In genomic region chr6:85449388-85449817, GRCh38 we compare ENCODE assay signal across 8 cellular contexts. TPM values are rescaled to one million over a fixed set of nuclear protein-coding genes. Genes with fewer than 3 reads are reported as not detected.
DNase-seq lines count a peak whose midpoint lies in the region; ATAC-seq, FAIRE-seq and TF ChIP-seq lines count a peak whose summit lies in the region.

No MANE protein-coding gene starts in this region.

- H3K27ac ChIP-seq in HEK293 (ENCODE audit: extremely low read depth, low read depth, low read length): no peak overlapping the region; the same call in 1 of the 2 replicates
- H3K27ac ChIP-seq in Peyer's patch: peak overlapping the region; percentile 58 to 85 (median 75)
- H3K27ac ChIP-seq in GM12878 (ENCODE audit: control insufficient read depth, insufficient read depth): peak overlapping the region; percentile 81

- no peak for FAIRE-seq in GM12878 (lab: Jason Lieb, UNC)

- TF ChIP-seq CTCF in GM13977 (IDR thresholded peaks at IDR 0.05; ENCODE audit: extremely low read depth, insufficient read depth, missing control alignments): no peak
- no peak for TF ChIP-seq CTCF in HEK293 (tag by site-specific recombination; IDR thresholded peaks at IDR 0.05)
- TF ChIP-seq CTCF in Peyer's patch (IDR thresholded peaks at IDR 0.05): no peak
- no peak for TF ChIP-seq CTCF in GM12878 (IDR thresholded peaks at IDR 0.05 in 2 of 3, conservative IDR thresholded peaks at IDR 0.05 in 1 of 3; ENCODE audit: control insufficient read depth in 2 of 3, extremely low read depth in 1 of 3, insufficient read depth in 1 of 3, low read depth in 3 of 3, low read length in 3 of 3)

- intact Hi-C loops in GM12878 (cut with micrococcal nuclease; ENCODE audit: unreplicated experiment): loop anchor here (1.0 kb wide), 1 partner anchor 94 kb away; no protein-coding TSS in a partner anchor

- CTCF ChIA-PET in HEK293 (lab: Yijun Ruan, JAX) (interaction anchor here (0.6 to 4.2 kb wide), 6 partner anchors 8 to 1491 kb away, joined by 3 to 39 read pairs (median 4); no protein-coding TSS in a partner anchor), GM12878 (lab: Yijun Ruan, JAX) (interaction anchor here (0.7 to 13.2 kb wide), 13 partner anchors 9 to 1315 kb away, joined by 3 to 188 read pairs (median 7); no protein-coding TSS in a partner anchor)

- DNase-seq in GM13977 (ENCODE audit: low spot score) (peak; percentile 88), Peyer's patch (peak in 2 of 3 donors; percentile 66 to 70), GM12878 (ENCODE audit: low read depth, low spot score) (peak; percentile 73), iris pigment epithelial cell (ENCODE audit: low read depth) (peak; percentile 89), DMS79 (lab: John Stamatoyannopoulos, UW) (no peak), cerebellum (ENCODE audit: low spot score) (no peak)
- peak; percentile 52 for DNase-seq in stimulated activated CD4-positive, alpha-beta T cell treated with anti-CD3 and anti-CD28 coated beads, Interleukin-1b, Interleukin-23, amount 100 ng/mL, for 48 hours

- no peak for TF ChIP-seq POLR2A in Peyer's patch (IDR thresholded peaks at IDR 0.05)
- TF ChIP-seq POLR2A in GM12878 (IDR thresholded peaks at IDR 0.05; ENCODE audit: low read depth, low read length): no peak

- H3K9me3 ChIP-seq in HEK293 (ENCODE audit: control insufficient read depth, insufficient read depth, low read depth, low read length) (no peaks in the 10 kb centered on the region), Peyer's patch (no peaks in the 10 kb centered on the region), GM12878 (replicated peaks; ENCODE audit: control insufficient read depth, insufficient read depth, low read length) (no peaks in the 10 kb centered on the region)

- no peaks in the 10 kb centered on the region for H3K27me3 ChIP-seq in Peyer's patch
- H3K27me3 ChIP-seq in GM12878 (replicated peaks in 1 of 2; ENCODE audit: control insufficient read depth in 2 of 2, insufficient read depth in 2 of 2, low read length in 1 of 2): no peaks in the 10 kb centered on the region

- peak overlapping the region; percentile 77 for H3K9ac ChIP-seq in GM12878 (ENCODE audit: control insufficient read depth, insufficient read depth, low read length)

- in situ Hi-C loops in GM13977 (cut with MboI; ENCODE audit: low pct_unique_long_range_greater_than_20kb, low sequenced_read_pairs, unreplicated experiment): no loop called here
- in situ Hi-C loops in GM12878 (cut with MboI): no loop called here

- peak; percentile 82 for ATAC-seq in GM12878

- H3K4me3 ChIP-seq in HEK293 (ENCODE audit: low read depth, low read length) (peak overlapping the region; percentile 57), Peyer's patch (peak overlapping the region; percentile 41 to 66 (median 57)), GM12878 (peak overlapping the region; percentile 83)

- peak overlapping the region; percentile 93 for H3K4me2 ChIP-seq in GM12878 (ENCODE audit: control insufficient read depth, insufficient read depth)

- no peak for TF ChIP-seq RAD21 in GM12878 (IDR thresholded peaks at IDR 0.05; ENCODE audit: insufficient read depth, low read depth, low read length)

- SMC1A ChIA-PET in GM12878 (lab: Charles Lee; ENCODE audit: uncharacterized antibody, unreplicated experiment): interaction anchor here (0.8 to 12.9 kb wide), 13 partner anchors 12 to 229 kb away, joined by 3 to 138 read pairs (median 5); partner anchors contain the start of gene SYNCRIP

- H2AFZ ChIP-seq in GM12878 (ENCODE audit: control insufficient read depth, low read depth, low read length): peak overlapping the region; percentile 85

- WGBS in GM12878 (ENCODE audit: insufficient coverage, insufficient replicate concordance, low lambda C conversion rate, missing lambda C conversion rate): under 1% methylated on average over 24 of the region's 24 CpGs

- RAD21 ChIA-PET in GM12878 (lab: Charles Lee; ENCODE audit: unreplicated experiment): interaction anchor here (0.6 to 8.9 kb wide), 22 partner anchors 12 to 1003 kb away, joined by 3 to 80 read pairs (median 5); partner anchors contain the start of gene SYNCRIP

- BruUV-seq in GM12878 (replicated peaks; lab: Mats Ljungman, UMichigan): no TSS peak

- no peaks in the 10 kb centered on the region for H4K20me1 ChIP-seq in GM12878 (ENCODE audit: control insufficient read depth, insufficient read depth)

- peak in 1 of 2 experiments; percentile 23; a peak in 1 of 4 replicates for TF ChIP-seq EP300 in GM12878 (IDR thresholded peaks at IDR 0.05; ENCODE audit: borderline replicate concordance in 1 of 2, control insufficient read depth in 1 of 2, low read depth in 2 of 2, low read length in 2 of 2)

- peaks cover 35% of the 10 kb centered on the region for H3K79me2 ChIP-seq in GM12878 (ENCODE audit: control insufficient read depth, insufficient read depth, low read length)

- peaks cover 11% of the 10 kb centered on the region for H3K4me1 ChIP-seq in HEK293 (ENCODE audit: control insufficient read depth, insufficient read depth, low read length)
- peaks cover 0 to 29% (median 2%) of the 10 kb centered on the region in 4 donors for H3K4me1 ChIP-seq in Peyer's patch
- peaks cover 19% of the 10 kb centered on the region for H3K4me1 ChIP-seq in GM12878 (ENCODE audit: control insufficient read depth, insufficient read depth, low read length)

- POLR2A ChIA-PET in HEK293 (lab: Yijun Ruan, JAX) (interaction anchor here (0.7 to 3.2 kb wide), 7 partner anchors 9 to 229 kb away, joined by 3 to 29 read pairs (median 3); partner anchors contain the start of gene SYNCRIP), GM12878 (lab: Charles Lee) (interaction anchor here (0.5 to 5.4 kb wide), 9 partner anchors 12 to 103 kb away, joined by 3 to 64 read pairs (median 5); no protein-coding TSS in a partner anchor)

- H3K36me3 ChIP-seq in HEK293 (ENCODE audit: control insufficient read depth in 2 of 2, insufficient read depth in 1 of 2, low read length in 2 of 2) (no peaks in the 10 kb centered on the region), Peyer's patch (no peaks in the 10 kb centered on the region), GM12878 (ENCODE audit: control insufficient read depth in 2 of 2, insufficient read depth in 2 of 2, low read length in 1 of 2) (no peaks in the 10 kb centered on the region)

TF ChIP-seq in HEK293, 187 proteins besides CTCF, POLR2A, EP300 and RAD21:
- TF ChIP-seq ZBTB6 (tag by site-specific recombination; IDR thresholded peaks at IDR 0.05): 0 out of 2 replicates have a peak, but pooled peaks have one; percentile 3
- no peak for TF ChIP-seq ZNF211 (tag by site-specific recombination; IDR thresholded peaks at IDR 0.05; ENCODE audit: low read depth)

TF ChIP-seq in GM12878, 131 proteins besides CTCF, POLR2A, EP300 and RAD21 (continues in another document):
- TF ChIP-seq ZNF207 (IDR thresholded peaks at IDR 0.05; ENCODE audit: borderline replicate concordance) (peak; percentile 37; the same call in 1 of the 2 replicates), NBN (IDR thresholded peaks at IDR 0.05) (peak; percentile 57), POLR2AphosphoS2 (IDR thresholded peaks at IDR 0.05; ENCODE audit: low read depth, low read length) (no peak; the same call in 1 of the 2 replicates), SRF (IDR thresholded peaks at IDR 0.05; ENCODE audit: low read depth in 2 of 2, low read length in 2 of 2) (peak in 1 of 2 experiments; percentile 12; a peak in 1 of 4 replicates), EGR1 (IDR thresholded peaks at IDR 0.05; ENCODE audit: borderline replicate concordance in 1 of 2, low read depth in 2 of 2, low read length in 2 of 2) (peak in 1 of 2 experiments; percentile 69; a peak in 1 of 3 replicates), CREB1 (IDR thresholded peaks at IDR 0.05; ENCODE audit: low read depth) (0 out of 2 replicates have a peak, but pooled peaks have one; percentile 21), TAF1 (IDR thresholded peaks at IDR 0.05; ENCODE audit: borderline replicate concordance, low read depth, low read length) (peak; percentile 54; the same call in 1 of the 2 replicates), MTA2 (IDR thresholded peaks at IDR 0.05; ENCODE audit: low read depth) (peak; percentile 58), NFIC (IDR thresholded peaks at IDR 0.05; ENCODE audit: low read depth, low read length) (peak; percentile 67), PAX5 (IDR thresholded peaks at IDR 0.05; ENCODE audit: borderline replicate concordance, low read depth, low read length) (peak; percentile 80; the same call in 1 of the 2 replicates), JUND (IDR thresholded peaks at IDR 0.05; ENCODE audit: low read depth, low read length) (0 out of 2 replicates have a peak, but pooled peaks have one; percentile 2), MEF2B (IDR thresholded peaks at IDR 0.05; ENCODE audit: partially characterized antibody, poor library complexity, severe bottlenecking) (peak; percentile 27), SMAD1 (IDR thresholded peaks at IDR 0.05; ENCODE audit: low read depth, partially characterized antibody) (no peak), LARP7 (IDR thresholded peaks at IDR 0.05) (0 out of 2 replicates have a peak, but pooled peaks have one; percentile 13), RUNX3 (IDR thresholded peaks at IDR 0.05; ENCODE audit: low read length) (peak; percentile 85), CBFB (IDR thresholded peaks at IDR 0.05; ENCODE audit: low read depth) (peak; percentile 62; the same call in 1 of the 2 replicates), ASH2L (IDR thresholded peaks at IDR 0.05; ENCODE audit: borderline replicate concordance, low read depth) (no peak), TCF7 (IDR thresholded peaks at IDR 0.05; ENCODE audit: borderline replicate concordance) (peak; percentile 88; the same call in 1 of the 2 replicates), EED (IDR thresholded peaks at IDR 0.05; ENCODE audit: low read depth) (0 out of 2 replicates have a peak, but pooled peaks have one; percentile 28)

RNA-seq across cellular contexts. Expression of gene NT5E, which starts 0.5 kb away (rescaled TPM):
- 10 to 100 TPM; 14.7 to 40.6 (median 22.7) TPM for total RNA-seq in Peyer's patch
- 2.2 and 2.5 TPM in 2 replicates for total RNA-seq in GM12878 (2013; cell fraction: nucleolus; rRNA removed)
- 8.2 and 8.4 TPM in 2 replicates for total RNA-seq in GM12878 (2014; rRNA removed)
- 6.6 and 6.9 TPM in 2 replicates for total RNA-seq in GM12878 (2014; rRNA removed; fragmentation: Illumina TruSeq; extraction: Trizol)
- 8.2 and 9.7 TPM in 2 replicates for total RNA-seq in GM12878 (2021)
- 4.2 TPM for polyA plus RNA-seq in GM12878 (2011; ENCODE audit: low read depth)
- polyA plus RNA-seq in GM12878 (2011; rRNA removed): 6.9 and 9.9 TPM in 2 replicates
- polyA plus RNA-seq in GM12878 (2011; cell fraction: cytosol; rRNA removed): 4.6 and 9.2 TPM in 2 replicates
- 7.9 and 9.2 TPM in 2 replicates for polyA plus RNA-seq in GM12878 (2011; cell fraction: nucleus; rRNA removed)
- 5.3 and 7.9 TPM in 2 replicates for polyA plus RNA-seq in GM12878 (2012)
- polyA plus RNA-seq in GM12878 (2014; fragmentation: Illumina TruSeq; extraction: Trizol): 5.6 and 7.5 TPM in 2 replicates
- 1 to 10 TPM; 1.9 to 3.9 TPM for polyA plus RNA-seq in GM12878 (2014; fragmentation: Nextera tagmentation; extraction: Ambion mirVana)
- polyA plus RNA-seq in GM12878 (2014; rRNA removed): 7.7 and 8.4 TPM in 2 replicates
- polyA plus RNA-seq in GM12878 (2016; fragmentation: Nextera tagmentation; extraction: Ambion mirVana): 1 to 10 TPM; 8.4 to 9.3 TPM
- polyA minus RNA-seq in GM12878 (2011; rRNA and poly(A)+ RNA removed): 6.8 and 9.9 TPM in 2 replicates
- 8.7 and 10.4 TPM in 2 replicates for polyA minus RNA-seq in GM12878 (2011; cell fraction: cytosol; rRNA and poly(A)+ RNA removed)
- 14.4 and 19.7 TPM in 2 replicates for polyA minus RNA-seq in GM12878 (2011; cell fraction: nucleus; rRNA and poly(A)+ RNA removed)
- 4.2 TPM for total RNA-seq in cerebellum

Comparison
In these comparisons a context has a peak if more than half of its experiments do, and no peak if none do; other contexts are left out.
1. DNase-seq: peak in GM13977 (single experiment), Peyer's patch (2 of 3), GM12878 (single experiment), iris pigment epithelial cell (single experiment) and stimulated activated CD4-positive, alpha-beta T cell treated with anti-CD3 and anti-CD28 coated beads, Interleukin-1b, Interleukin-23, amount 100 ng/mL, for 48 hours (single experiment); none in DMS79 (single experiment) and cerebellum (single experiment).
2. Peak in every context shown above with its lines, with median percentiles within 50 percentile points of each other: H3K4me3 ChIP-seq.